In the genomic region with DNA sequence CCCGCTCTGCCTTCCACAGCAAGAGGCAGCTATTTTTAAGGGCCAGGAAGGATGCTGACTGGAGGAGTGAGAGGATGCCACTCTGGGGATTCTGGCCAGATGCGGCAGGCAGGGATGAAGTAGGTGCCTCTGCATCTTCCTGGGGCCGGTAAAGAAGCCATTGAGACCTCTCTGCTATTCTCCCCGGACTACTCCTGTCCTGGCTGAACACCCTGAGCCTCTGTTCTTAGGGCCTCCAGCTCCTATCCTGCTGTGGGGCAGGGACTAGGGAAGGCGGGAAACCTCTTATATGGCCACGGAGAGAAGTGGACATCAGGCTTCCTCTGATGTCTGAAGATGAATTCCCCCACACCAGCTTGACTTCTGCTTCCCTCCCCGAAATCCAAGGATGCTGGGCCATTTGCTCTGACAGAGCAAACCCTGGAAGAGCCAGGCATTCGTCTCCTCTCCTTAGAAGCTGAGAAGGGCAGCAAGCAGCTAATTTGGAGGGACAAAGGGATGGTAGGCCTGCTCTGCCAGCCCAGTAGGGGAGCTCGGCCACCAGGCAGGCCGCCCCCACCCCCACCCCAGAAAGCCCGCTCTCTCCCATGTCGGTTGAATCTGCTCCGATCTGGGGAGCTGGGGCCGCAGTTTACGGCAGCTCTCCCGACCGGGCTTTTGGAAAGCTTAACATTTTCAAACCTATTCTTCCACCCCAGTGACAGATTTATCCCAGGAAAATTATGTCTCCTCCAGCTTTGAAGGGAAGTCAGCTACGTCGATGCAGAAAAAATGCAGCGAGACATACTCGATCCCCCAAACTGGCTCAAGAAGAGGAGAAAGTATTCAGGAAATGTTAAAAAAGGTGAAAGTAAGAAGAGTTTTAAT, we compare ENCODE assay signal across 1 cellular context.
TF ChIP-seq lines count a peak whose summit lies in the region.

No MANE protein-coding gene starts in this region.

TF ChIP-seq in WTC11, 78 proteins besides CTCF, POLR2A, EP300 and RAD21:
- TF ChIP-seq, protein P1, sequence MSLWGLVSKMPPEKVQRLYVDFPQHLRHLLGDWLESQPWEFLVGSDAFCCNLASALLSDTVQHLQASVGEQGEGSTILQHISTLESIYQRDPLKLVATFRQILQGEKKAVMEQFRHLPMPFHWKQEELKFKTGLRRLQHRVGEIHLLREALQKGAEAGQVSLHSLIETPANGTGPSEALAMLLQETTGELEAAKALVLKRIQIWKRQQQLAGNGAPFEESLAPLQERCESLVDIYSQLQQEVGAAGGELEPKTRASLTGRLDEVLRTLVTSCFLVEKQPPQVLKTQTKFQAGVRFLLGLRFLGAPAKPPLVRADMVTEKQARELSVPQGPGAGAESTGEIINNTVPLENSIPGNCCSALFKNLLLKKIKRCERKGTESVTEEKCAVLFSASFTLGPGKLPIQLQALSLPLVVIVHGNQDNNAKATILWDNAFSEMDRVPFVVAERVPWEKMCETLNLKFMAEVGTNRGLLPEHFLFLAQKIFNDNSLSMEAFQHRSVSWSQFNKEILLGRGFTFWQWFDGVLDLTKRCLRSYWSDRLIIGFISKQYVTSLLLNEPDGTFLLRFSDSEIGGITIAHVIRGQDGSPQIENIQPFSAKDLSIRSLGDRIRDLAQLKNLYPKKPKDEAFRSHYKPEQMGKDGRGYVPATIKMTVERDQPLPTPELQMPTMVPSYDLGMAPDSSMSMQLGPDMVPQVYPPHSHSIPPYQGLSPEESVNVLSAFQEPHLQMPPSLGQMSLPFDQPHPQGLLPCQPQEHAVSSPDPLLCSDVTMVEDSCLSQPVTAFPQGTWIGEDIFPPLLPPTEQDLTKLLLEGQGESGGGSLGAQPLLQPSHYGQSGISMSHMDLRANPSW (CRISPR knock-in tag; conservative IDR thresholded peaks at IDR 0.05; ENCODE audit: low read depth), result no peak
- TF ChIP-seq ZNF416 (CRISPR knock-in tag; IDR thresholded peaks at IDR 0.05) (no peak), ZNF232 (CRISPR knock-in tag; IDR thresholded peaks at IDR 0.05) (no peak), GABPB1 (CRISPR knock-in tag; IDR thresholded peaks at IDR 0.05) (no peak), CBFB (CRISPR knock-in tag; IDR thresholded peaks at IDR 0.05; ENCODE audit: low read depth) (no peak), MXD4 (CRISPR knock-in tag; IDR thresholded peaks at IDR 0.05; ENCODE audit: borderline replicate concordance) (no peak), TCF7 (CRISPR knock-in tag; IDR thresholded peaks at IDR 0.05; ENCODE audit: low read depth) (no peak)
- TF ChIP-seq, protein P2, sequence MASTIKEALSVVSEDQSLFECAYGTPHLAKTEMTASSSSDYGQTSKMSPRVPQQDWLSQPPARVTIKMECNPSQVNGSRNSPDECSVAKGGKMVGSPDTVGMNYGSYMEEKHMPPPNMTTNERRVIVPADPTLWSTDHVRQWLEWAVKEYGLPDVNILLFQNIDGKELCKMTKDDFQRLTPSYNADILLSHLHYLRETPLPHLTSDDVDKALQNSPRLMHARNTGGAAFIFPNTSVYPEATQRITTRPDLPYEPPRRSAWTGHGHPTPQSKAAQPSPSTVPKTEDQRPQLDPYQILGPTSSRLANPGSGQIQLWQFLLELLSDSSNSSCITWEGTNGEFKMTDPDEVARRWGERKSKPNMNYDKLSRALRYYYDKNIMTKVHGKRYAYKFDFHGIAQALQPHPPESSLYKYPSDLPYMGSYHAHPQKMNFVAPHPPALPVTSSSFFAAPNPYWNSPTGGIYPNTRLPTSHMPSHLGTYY (CRISPR knock-in tag; IDR thresholded peaks at IDR 0.05), result no peak
